ENCODE assay signal across 18 cellular contexts in genomic region chr5:107985144-107985543, GRCh38.
DNase-seq lines count a peak whose midpoint lies in the region; FAIRE-seq lines count a peak whose summit lies in the region.
"Had no signal": no experiment of that assay in that cellular context is flagged by ENCODE, and none has a peak within 500 bp of the region (broad histone marks: within the 10 kb centered on the region; RNA-seq: fewer than 3 reads in every experiment).

No MANE protein-coding gene starts in this region.

- no peaks in the 10 kb centered on the region for H3K4me1 ChIP-seq in small intestine (ENCODE audit: control insufficient read depth in 2 of 2, insufficient read depth in 1 of 2, low read depth in 1 of 2, low read length in 1 of 2)
- H3K4me1 ChIP-seq: left lung, vagina had no signal

- no peak overlapping the region for H3K27ac ChIP-seq in small intestine (ENCODE audit: low read depth in 1 of 2, low read length in 1 of 2)
- H3K27ac ChIP-seq: left lung, vagina had no signal

- H3K36me3 ChIP-seq in small intestine (ENCODE audit: control insufficient read depth in 2 of 2, insufficient read depth in 2 of 2, low read length in 2 of 2) = no peaks in the 10 kb centered on the region
- H3K36me3 ChIP-seq: left lung, vagina had no signal

- no peaks in the 10 kb centered on the region for H3K9me3 ChIP-seq in small intestine (ENCODE audit: control insufficient read depth, low read depth)
- H3K9me3 ChIP-seq: left lung, vagina had no signal

- no peak for FAIRE-seq in small intestine (lab: Jason Lieb, UNC)
- FAIRE-seq: HepG2 had no signal

- H3K27me3 ChIP-seq in small intestine (ENCODE audit: control insufficient read depth in 2 of 2, insufficient read depth in 2 of 2, low read length in 2 of 2) = no peaks in the 10 kb centered on the region
- H3K27me3 ChIP-seq: left lung, vagina had no signal

- no peak overlapping the region for H3K4me3 ChIP-seq in small intestine (ENCODE audit: low read depth in 1 of 2, low read length in 2 of 2)
- H3K4me3 ChIP-seq: left lung, vagina had no signal

- DNase-seq in NCI-H82 (lab: John Stamatoyannopoulos, UW) = peak; percentile 48
- no peak for DNase-seq in NCI-H82 treated with DMSO at 0.1 percent for 48 hours (lab: John Stamatoyannopoulos, UW; ENCODE audit: unreplicated experiment)
- DNase-seq in NCI-H2029 treated with DMSO at 0.1 percent for 48 hours (lab: John Stamatoyannopoulos, UW) = peak; percentile 27
- DNase-seq in dermis blood vessel endothelial cell = peak; percentile 56
- DNase-seq in small intestine = peak; percentile 57
- no peak for DNase-seq in stimulated activated naive CD4-positive, alpha-beta T cell treated with Interleukin-2 at 50 U/mL for 16 hours (lab: John Stamatoyannopoulos, UW)
- DNase-seq in NCI-H2081 treated with DMSO at 0.1 percent for 48 hours (lab: John Stamatoyannopoulos, UW) = no peak
- DNase-seq in ureter (ENCODE audit: low spot score) = no peak
- DNase-seq: ACHN; activated B cell treated with CpG ODN at 0.5 μM for 24 hours; activated T-cell treated with anti-CD3 and anti-CD28 coated beads for 4 hours; amniotic stem cell; effector CD8-positive, alpha-beta T cell; nephron progenitor cell; SHP77 treated with DMSO at 0.1 percent for 48 hours had no signal

Comparison
In these comparisons a context has a peak if more than half of its experiments do, and no peak if none do; other contexts are left out.
1. DNase-seq: peak in NCI-H82 (single experiment), NCI-H2029 treated with DMSO at 0.1 percent for 48 hours (single experiment), dermis blood vessel endothelial cell (single experiment) and small intestine (single experiment); none in NCI-H82 treated with DMSO at 0.1 percent for 48 hours (single experiment), stimulated activated naive CD4-positive, alpha-beta T cell treated with Interleukin-2 at 50 U/mL for 16 hours (single experiment), NCI-H2081 treated with DMSO at 0.1 percent for 48 hours (single experiment) and ureter (single experiment).